12 cellular contexts compared by ENCODE assay signal in the genomic region with DNA sequence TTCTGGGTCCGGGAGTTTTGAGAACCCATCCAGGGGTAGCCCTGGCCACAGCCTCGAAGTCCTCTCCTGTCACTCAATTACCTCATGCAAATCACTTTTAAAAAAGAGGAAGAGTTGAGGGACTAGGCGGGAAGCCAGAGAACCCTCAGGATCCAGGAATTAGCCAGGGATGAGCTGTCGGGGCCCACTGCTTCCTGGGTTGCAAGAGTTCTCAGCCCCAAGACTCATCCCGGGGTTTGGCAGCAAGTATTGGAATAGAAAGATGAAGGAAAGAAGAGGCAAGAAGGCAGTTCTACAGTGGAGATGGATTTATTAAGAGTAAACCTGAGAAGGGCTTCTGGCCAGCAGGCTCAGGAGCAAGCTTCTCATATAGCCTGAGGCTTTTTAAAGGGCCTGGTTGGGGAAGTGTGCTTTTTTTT. TPM values are rescaled to one million over a fixed set of nuclear protein-coding genes. Genes with fewer than 3 reads are reported as not detected.
DNase-seq lines count a peak whose midpoint lies in the region; ATAC-seq and TF ChIP-seq lines count a peak whose summit lies in the region.
"Had no signal": no experiment of that assay in that cellular context is flagged by ENCODE, and none has a peak within 500 bp of the region (broad histone marks: within the 10 kb centered on the region; RNA-seq: fewer than 3 reads in every experiment).

No MANE protein-coding gene starts in this region.

- no peak overlapping the region for H3K4me2 ChIP-seq in GM23338

- TF ChIP-seq CTCF in AG10803 (conservative IDR thresholded peaks at IDR 0.05; ENCODE audit: low read length), result no peak
- TF ChIP-seq CTCF in GM23338 (conservative IDR thresholded peaks at IDR 0.05; ENCODE audit: low read depth in 2 of 2), result no peak

- H3K4me1 ChIP-seq in GM23338 (ENCODE audit: insufficient read depth) (peaks cover 26% of the 10 kb centered on the region), adipocyte (ENCODE audit: control insufficient read depth, insufficient read depth, low read length) (peaks cover 5% of the 10 kb centered on the region), muscle layer of duodenum (ENCODE audit: control insufficient read depth in 1 of 2, insufficient read depth in 2 of 2, low read length in 2 of 2) (peaks cover 0 to 20% of the 10 kb centered on the region in 2 donors)
- peaks cover 19% of the 10 kb centered on the region for H3K4me1 ChIP-seq in effector memory CD4-positive, alpha-beta T cell (ENCODE audit: control insufficient read depth, insufficient read depth, low read length, poor library complexity, severe bottlenecking)

- H4K20me1 ChIP-seq in GM23338 (replicated peaks; ENCODE audit: insufficient read depth), result no peaks in the 10 kb centered on the region

- ATAC-seq in GM23338, result no peak
- no peak for ATAC-seq in GM21367 (IDR thresholded peaks at IDR 0.05; ENCODE audit: unreplicated experiment)
- no peak for ATAC-seq in GM19455 (IDR thresholded peaks at IDR 0.05; ENCODE audit: unreplicated experiment)
- no peak for ATAC-seq in HG02870 (IDR thresholded peaks at IDR 0.05; ENCODE audit: unreplicated experiment)

- H3K27ac ChIP-seq in GM23338 (ENCODE audit: low read depth) (no peak overlapping the region), muscle layer of duodenum (ENCODE audit: low read length) (peak overlapping the region; percentile 26)
- no peak overlapping the region for H3K27ac ChIP-seq in effector memory CD4-positive, alpha-beta T cell (ENCODE audit: insufficient read depth, low read length, poor library complexity, severe bottlenecking)

- no peak overlapping the region for H2AFZ ChIP-seq in GM23338

- no peaks in the 10 kb centered on the region for H3K36me3 ChIP-seq in GM23338 (ENCODE audit: insufficient read depth)
- H3K36me3 ChIP-seq in adipocyte (ENCODE audit: control insufficient read depth, insufficient read depth, low read length, severe bottlenecking), result no peaks in the 10 kb centered on the region
- H3K36me3 ChIP-seq in muscle layer of duodenum (ENCODE audit: control insufficient read depth in 1 of 2, insufficient read depth in 2 of 2, low read length in 2 of 2), result no peaks in the 10 kb centered on the region
- H3K36me3 ChIP-seq in effector memory CD4-positive, alpha-beta T cell (ENCODE audit: control insufficient read depth, insufficient read depth, low read length), result no peaks in the 10 kb centered on the region

- no peaks in the 10 kb centered on the region for H3K36me3 Mint-ChIP-seq in GM23338 (ENCODE audit: low read depth)

- H3F3A ChIP-seq in GM23338 (replicated peaks; ENCODE audit: low read depth), result no peaks in the 10 kb centered on the region

- peaks cover 57% of the 10 kb centered on the region for H3K27me3 ChIP-seq in GM23338 (ENCODE audit: insufficient read depth)
- no peaks in the 10 kb centered on the region for H3K27me3 ChIP-seq in adipocyte (replicated peaks; ENCODE audit: control insufficient read depth, insufficient read depth, low read length)
- no peaks in the 10 kb centered on the region for H3K27me3 ChIP-seq in muscle layer of duodenum (ENCODE audit: low read depth, low read length)
- no peaks in the 10 kb centered on the region for H3K27me3 ChIP-seq in effector memory CD4-positive, alpha-beta T cell (replicated peaks; ENCODE audit: control insufficient read depth, insufficient read depth, low read length, poor library complexity, severe bottlenecking)

- H3K9me3 Mint-ChIP-seq in GM23338, result no peaks in the 10 kb centered on the region

- peak; percentile 53 for DNase-seq in AG10803 (ENCODE audit: low read depth)
- no peak for DNase-seq in GM23338 (ENCODE audit: low spot score)
- DNase-seq in adipocyte (ENCODE audit: low read depth), result peak; percentile 54
- no peak for DNase-seq in effector memory CD4-positive, alpha-beta T cell
- DNase-seq: Caco-2, hypothalamus had no signal

- no peak overlapping the region for H3K9ac ChIP-seq in adipocyte (ENCODE audit: low read length)

- H3K4me3 ChIP-seq in AG10803 (ENCODE audit: low read length) (no peak overlapping the region), GM23338 (no peak overlapping the region), adipocyte (ENCODE audit: low read length) (no peak overlapping the region), muscle layer of duodenum (ENCODE audit: low read depth in 1 of 2, low read length in 2 of 2) (no peak overlapping the region)
- H3K4me3 ChIP-seq in effector memory CD4-positive, alpha-beta T cell (ENCODE audit: insufficient read depth, low read depth, low read length, poor library complexity, severe bottlenecking), result no peak overlapping the region

- H3K4me1 Mint-ChIP-seq in GM23338, result peaks cover 41% of the 10 kb centered on the region

- H3K27me3 Mint-ChIP-seq in GM23338 (ENCODE audit: insufficient read depth, low read depth, poor library complexity), result peaks cover 61% of the 10 kb centered on the region

- H3K79me2 ChIP-seq in GM23338 (replicated peaks; ENCODE audit: insufficient read depth), result no peaks in the 10 kb centered on the region

- H3K27ac Mint-ChIP-seq in GM23338, result no peak overlapping the region

- H3K4me3 Mint-ChIP-seq in GM23338, result 0 out of 3 replicates have a peak overlapping the region, but pooled peaks have one; percentile 18

- H3K9me2 ChIP-seq in GM23338 (ENCODE audit: insufficient read depth), result no peaks in the 10 kb centered on the region

- H3K9me3 ChIP-seq in adipocyte (ENCODE audit: control insufficient read depth, low read length) (no peaks in the 10 kb centered on the region), muscle layer of duodenum (ENCODE audit: control insufficient read depth in 1 of 2, low read length in 2 of 2) (no peaks in the 10 kb centered on the region)
- no peaks in the 10 kb centered on the region for H3K9me3 ChIP-seq in effector memory CD4-positive, alpha-beta T cell (ENCODE audit: control insufficient read depth, low read length)
- H3K9me3 ChIP-seq: Caco-2 had no signal

TF ChIP-seq in GM23338, 12 proteins besides CTCF, POLR2A, EP300 and RAD21 (continues in another document):
- TF ChIP-seq NANOG (IDR thresholded peaks at IDR 0.05; ENCODE audit: borderline replicate concordance), result no peak
- TF ChIP-seq, protein P1, sequence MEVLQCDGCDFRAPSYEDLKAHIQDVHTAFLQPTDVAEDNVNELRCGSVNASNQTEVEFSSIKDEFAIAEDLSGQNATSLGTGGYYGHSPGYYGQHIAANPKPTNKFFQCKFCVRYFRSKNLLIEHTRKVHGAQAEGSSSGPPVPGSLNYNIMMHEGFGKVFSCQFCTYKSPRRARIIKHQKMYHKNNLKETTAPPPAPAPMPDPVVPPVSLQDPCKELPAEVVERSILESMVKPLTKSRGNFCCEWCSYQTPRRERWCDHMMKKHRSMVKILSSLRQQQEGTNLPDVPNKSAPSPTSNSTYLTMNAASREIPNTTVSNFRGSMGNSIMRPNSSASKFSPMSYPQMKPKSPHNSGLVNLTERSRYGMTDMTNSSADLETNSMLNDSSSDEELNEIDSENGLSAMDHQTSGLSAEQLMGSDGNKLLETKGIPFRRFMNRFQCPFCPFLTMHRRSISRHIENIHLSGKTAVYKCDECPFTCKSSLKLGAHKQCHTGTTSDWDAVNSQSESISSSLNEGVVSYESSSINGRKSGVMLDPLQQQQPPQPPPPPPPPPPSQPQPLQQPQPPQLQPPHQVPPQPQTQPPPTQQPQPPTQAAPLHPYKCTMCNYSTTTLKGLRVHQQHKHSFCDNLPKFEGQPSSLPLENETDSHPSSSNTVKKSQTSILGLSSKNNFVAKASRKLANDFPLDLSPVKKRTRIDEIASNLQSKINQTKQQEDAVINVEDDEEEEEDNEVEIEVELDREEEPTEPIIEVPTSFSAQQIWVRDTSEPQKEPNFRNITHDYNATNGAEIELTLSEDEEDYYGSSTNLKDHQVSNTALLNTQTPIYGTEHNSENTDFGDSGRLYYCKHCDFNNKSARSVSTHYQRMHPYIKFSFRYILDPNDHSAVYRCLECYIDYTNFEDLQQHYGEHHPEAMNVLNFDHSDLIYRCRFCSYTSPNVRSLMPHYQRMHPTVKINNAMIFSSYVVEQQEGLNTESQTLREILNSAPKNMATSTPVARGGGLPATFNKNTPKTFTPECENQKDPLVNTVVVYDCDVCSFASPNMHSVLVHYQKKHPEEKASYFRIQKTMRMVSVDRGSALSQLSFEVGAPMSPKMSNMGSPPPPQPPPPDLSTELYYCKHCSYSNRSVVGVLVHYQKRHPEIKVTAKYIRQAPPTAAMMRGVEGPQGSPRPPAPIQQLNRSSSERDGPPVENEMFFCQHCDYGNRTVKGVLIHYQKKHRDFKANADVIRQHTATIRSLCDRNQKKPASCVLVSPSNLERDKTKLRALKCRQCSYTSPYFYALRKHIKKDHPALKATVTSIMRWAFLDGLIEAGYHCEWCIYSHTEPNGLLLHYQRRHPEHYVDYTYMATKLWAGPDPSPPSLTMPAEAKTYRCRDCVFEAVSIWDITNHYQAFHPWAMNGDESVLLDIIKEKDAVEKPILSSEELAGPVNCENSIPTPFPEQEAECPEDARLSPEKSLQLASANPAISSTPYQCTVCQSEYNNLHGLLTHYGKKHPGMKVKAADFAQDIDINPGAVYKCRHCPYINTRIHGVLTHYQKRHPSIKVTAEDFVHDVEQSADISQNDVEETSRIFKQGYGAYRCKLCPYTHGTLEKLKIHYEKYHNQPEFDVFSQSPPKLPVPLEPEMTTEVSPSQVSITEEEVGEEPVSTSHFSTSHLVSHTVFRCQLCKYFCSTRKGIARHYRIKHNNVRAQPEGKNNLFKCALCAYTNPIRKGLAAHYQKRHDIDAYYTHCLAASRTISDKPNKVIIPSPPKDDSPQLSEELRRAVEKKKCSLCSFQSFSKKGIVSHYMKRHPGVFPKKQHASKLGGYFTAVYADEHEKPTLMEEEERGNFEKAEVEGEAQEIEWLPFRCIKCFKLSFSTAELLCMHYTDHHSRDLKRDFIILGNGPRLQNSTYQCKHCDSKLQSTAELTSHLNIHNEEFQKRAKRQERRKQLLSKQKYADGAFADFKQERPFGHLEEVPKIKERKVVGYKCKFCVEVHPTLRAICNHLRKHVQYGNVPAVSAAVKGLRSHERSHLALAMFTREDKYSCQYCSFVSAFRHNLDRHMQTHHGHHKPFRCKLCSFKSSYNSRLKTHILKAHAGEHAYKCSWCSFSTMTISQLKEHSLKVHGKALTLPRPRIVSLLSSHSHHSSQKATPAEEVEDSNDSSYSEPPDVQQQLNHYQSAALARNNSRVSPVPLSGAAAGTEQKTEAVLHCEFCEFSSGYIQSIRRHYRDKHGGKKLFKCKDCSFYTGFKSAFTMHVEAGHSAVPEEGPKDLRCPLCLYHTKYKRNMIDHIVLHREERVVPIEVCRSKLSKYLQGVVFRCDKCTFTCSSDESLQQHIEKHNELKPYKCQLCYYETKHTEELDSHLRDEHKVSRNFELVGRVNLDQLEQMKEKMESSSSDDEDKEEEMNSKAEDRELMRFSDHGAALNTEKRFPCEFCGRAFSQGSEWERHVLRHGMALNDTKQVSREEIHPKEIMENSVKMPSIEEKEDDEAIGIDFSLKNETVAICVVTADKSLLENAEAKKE (CRISPR knock-in tag; IDR thresholded peaks at IDR 0.05), result no peak

RNA-seq across cellular contexts. Expression of a gene that starts 25.6 kb away (rescaled TPM):
- total RNA-seq in GM23338 (2014; rRNA removed; shearing (Covaris generic)), result not detected in 2 replicates
- not detected in 2 replicates for polyA plus RNA-seq in GM23338 (2016; fragmentation: Nextera tagmentation; extraction: Ambion mirVana)
- total RNA-seq: Caco-2, H1, urinary bladder had no signal
- polyA plus RNA-seq: H1 had no signal

RNA-seq across cellular contexts. Expression of a gene that starts 30.6 kb away (rescaled TPM):
- total RNA-seq in GM23338 (2014; rRNA removed; shearing (Covaris generic)), result 44.2 and 59.4 TPM in 2 replicates
- 97.4 and 108 TPM in 2 replicates for polyA plus RNA-seq in GM23338 (2016; fragmentation: Nextera tagmentation; extraction: Ambion mirVana)

RNA-seq across cellular contexts. Expression of a gene that starts 46.6 kb away (rescaled TPM):
- 15.6 and 19.8 TPM in 2 replicates for total RNA-seq in GM23338 (2014; rRNA removed; shearing (Covaris generic))
- polyA plus RNA-seq in GM23338 (2016; fragmentation: Nextera tagmentation; extraction: Ambion mirVana), result 8.8 and 9.7 TPM in 2 replicates

Comparison
In these comparisons a context has a peak if more than half of its experiments do, and no peak if none do; other contexts are left out.
1. DNase-seq: peak in AG10803 (single experiment) and adipocyte (single experiment); none in GM23338 (single experiment) and effector memory CD4-positive, alpha-beta T cell (0 of 3).